Comparison of ENCODE assay signal across 19 cellular contexts in the genomic region with DNA sequence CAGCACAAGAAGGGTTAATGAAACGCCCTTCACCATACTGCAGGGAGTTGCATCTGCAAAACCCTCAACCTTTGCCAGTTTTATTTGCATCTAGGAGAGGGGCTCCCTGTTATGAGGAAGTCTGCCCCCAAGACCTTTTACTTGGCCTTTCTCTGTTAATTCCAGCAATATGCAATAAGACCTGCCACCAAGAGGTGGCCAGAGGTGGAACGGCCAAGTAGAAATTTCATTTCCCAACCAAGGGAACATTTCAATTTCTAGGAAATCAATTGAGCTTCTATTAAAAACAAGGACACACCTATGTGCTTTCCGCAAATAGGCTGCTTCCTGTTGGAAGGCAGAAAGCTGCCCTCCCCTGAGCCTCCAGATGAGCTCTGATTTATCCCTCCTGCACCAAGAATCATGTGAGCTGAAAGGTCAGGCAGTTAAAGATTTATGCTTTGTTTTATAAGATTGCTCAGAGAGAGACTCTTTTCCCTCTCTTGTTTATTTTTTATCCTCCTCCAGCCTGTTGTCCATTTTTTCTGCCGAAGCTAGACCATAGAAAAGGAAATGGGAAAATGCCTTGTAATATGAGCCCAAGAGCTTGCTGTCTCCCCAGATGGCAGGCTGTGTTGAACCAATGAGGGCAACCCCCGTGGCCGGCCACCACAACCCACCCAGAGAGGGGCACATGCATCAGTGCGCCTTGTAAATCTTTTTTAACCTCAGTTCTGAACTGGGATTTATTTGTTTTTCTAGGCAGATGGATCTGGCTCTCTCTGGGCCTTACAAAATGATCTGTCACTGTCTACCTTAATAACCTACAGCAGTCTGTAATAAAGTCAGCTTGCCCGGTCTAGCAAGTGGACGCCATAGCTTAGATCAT.
DNase-seq lines count a peak whose midpoint lies in the region; ATAC-seq and TF ChIP-seq lines count a peak whose summit lies in the region.
"Had no signal": no experiment of that assay in that cellular context is flagged by ENCODE, and none has a peak within 500 bp of the region (broad histone marks: within the 10 kb centered on the region; RNA-seq: fewer than 3 reads in every experiment).

No MANE protein-coding gene starts in this region.

- H3K27ac ChIP-seq in Peyer's patch: no peak overlapping the region
- H3K27ac ChIP-seq: 22Rv1, foreskin keratinocyte, lower lobe of right lung, right atrium auricular region, testis had no signal

- no peak for ATAC-seq in HG02973 (IDR thresholded peaks at IDR 0.05; ENCODE audit: unreplicated experiment)
- no peak for ATAC-seq in GM21526 (IDR thresholded peaks at IDR 0.05; ENCODE audit: low FRiP score, unreplicated experiment)
- ATAC-seq: foreskin keratinocyte, lower lobe of right lung, SK-N-SH treated with all-trans-retinoic acid at 6 μM for 48 hours had no signal

- no peak for TF ChIP-seq POLR2A in Peyer's patch (IDR thresholded peaks at IDR 0.05)

- peak; percentile 22 for DNase-seq in DMS 273 (lab: John Stamatoyannopoulos, UW; ENCODE audit: unreplicated experiment)
- DNase-seq in DMS 273 treated with DMSO at 0.1 percent for 48 hours (lab: John Stamatoyannopoulos, UW): no peak
- peak; percentile 86 for DNase-seq in NCI-H2171 treated with DMSO at 0.1 percent for 48 hours (lab: John Stamatoyannopoulos, UW)
- no peak for DNase-seq in kidney epithelial cell (ENCODE audit: low read depth)
- peak; percentile 28 for DNase-seq in smooth muscle cell of the brain vasculature (ENCODE audit: low read depth, low spot score)
- DNase-seq in Peyer's patch: no peak
- DNase-seq: activated CD4-positive, alpha-beta memory T cell treated with anti-CD3 and anti-CD28 coated beads for 36 hours; CD4-positive, CD25-positive, alpha-beta regulatory T cell; foreskin keratinocyte; lower lobe of right lung; OCI-M1; stimulated activated CD4-positive, alpha-beta T cell treated with anti-CD3 and anti-CD28 coated beads, Interleukin-4, amount 100 ng/mL, for 1 hour; stimulated activated CD8-positive, alpha-beta memory T cell treated with anti-CD3 and anti-CD28 coated beads, Interleukin-4, amount 100 ng/mL, for 48 hours; testis had no signal

- no peaks in the 10 kb centered on the region for H3K9me3 ChIP-seq in Peyer's patch
- H3K9me3 ChIP-seq: lower lobe of right lung, right atrium auricular region, testis had no signal

- TF ChIP-seq CTCF in kidney epithelial cell (IDR thresholded peaks at IDR 0.05; ENCODE audit: insufficient read depth, low read length, poor library complexity, severe bottlenecking): peak; percentile 12
- TF ChIP-seq CTCF in Peyer's patch (IDR thresholded peaks at IDR 0.05): no peak

- H3K4me1 ChIP-seq in Peyer's patch: no peaks in the 10 kb centered on the region
- H3K4me1 ChIP-seq: foreskin keratinocyte, lower lobe of right lung, right atrium auricular region, testis had no signal

- H3K4me3 ChIP-seq in kidney epithelial cell (ENCODE audit: low read depth, low read length) (no peak overlapping the region), Peyer's patch (no peak overlapping the region)
- H3K4me3 ChIP-seq: lower lobe of right lung, right atrium auricular region, testis had no signal

- no peaks in the 10 kb centered on the region for H3K27me3 ChIP-seq in kidney epithelial cell (ENCODE audit: control insufficient read depth, insufficient read depth, low read length)
- H3K27me3 ChIP-seq in Peyer's patch: no peaks in the 10 kb centered on the region
- H3K27me3 ChIP-seq: foreskin keratinocyte, right atrium auricular region, testis had no signal

- H3K36me3 ChIP-seq in kidney epithelial cell (ENCODE audit: control insufficient read depth, insufficient read depth, low read length) (no peaks in the 10 kb centered on the region), Peyer's patch (no peaks in the 10 kb centered on the region)
- H3K36me3 ChIP-seq: lower lobe of right lung, right atrium auricular region had no signal

Comparison
In these comparisons a context has a peak if more than half of its experiments do, and no peak if none do; other contexts are left out.
1. DNase-seq: peak in DMS 273 (single experiment), NCI-H2171 treated with DMSO at 0.1 percent for 48 hours (single experiment) and smooth muscle cell of the brain vasculature (single experiment); none in DMS 273 treated with DMSO at 0.1 percent for 48 hours (single experiment), kidney epithelial cell (single experiment) and Peyer's patch (0 of 3).